Comparison of ENCODE assay signal across 22 cellular contexts in genomic region chr5:149685494-149685893, GRCh38. TPM values are rescaled to one million over a fixed set of nuclear protein-coding genes. Genes with fewer than 3 reads are reported as not detected.
A peak's percentile ranks its signal among the peaks of the same experiment; 100 is the strongest.
DNase-seq lines count a peak whose midpoint lies in the region; ATAC-seq, FAIRE-seq and TF ChIP-seq lines count a peak whose summit lies in the region.
"Had no signal": no experiment of that assay in that cellular context is flagged by ENCODE, and none has a peak within 500 bp of the region (broad histone marks: within the 10 kb centered on the region; RNA-seq: fewer than 3 reads in every experiment).

No MANE protein-coding gene starts in this region.

- no TSS peak for BruUV-seq in K562 (replicated peaks; lab: Mats Ljungman, UMichigan)

- DNase-seq in heart left ventricle = no peak
- no peak for DNase-seq in left ventricle myocardium superior
- DNase-seq in A549 (ENCODE audit: low read depth in 1 of 2, low spot score in 1 of 2) = no peak
- no peak for DNase-seq in K562 (ENCODE audit: extremely low read depth in 1 of 4, low spot score in 3 of 4)
- DNase-seq in stomach = peak; percentile 51
- no peak for DNase-seq in effector CD4-positive, alpha-beta T cell
- no peak for DNase-seq in COLO668 (lab: John Stamatoyannopoulos, UW; ENCODE audit: unreplicated experiment)
- DNase-seq: 8988T; CD4-positive, CD25-positive, alpha-beta regulatory T cell; CD8-positive, alpha-beta T cell; DMS 273 treated with DMSO at 0.1 percent for 48 hours; DMS79; EL; GDM1; GM23248; H7; HCEC 1CT had no signal

- H2AFZ ChIP-seq in K562 (ENCODE audit: low read depth, low read length) = peak overlapping the region; percentile 43; the same call in 1 of the 2 replicates
- H2AFZ ChIP-seq: GM23248 had no signal

- TF ChIP-seq POLR2A in heart left ventricle (IDR thresholded peaks at IDR 0.05) (no peak), A549 (IDR thresholded peaks at IDR 0.05; ENCODE audit: low read length) (no peak), K562 (conservative IDR thresholded peaks at IDR 0.05) (no peak), stomach (IDR thresholded peaks at IDR 0.05) (no peak)

- H3K9me1 ChIP-seq in K562 (ENCODE audit: control insufficient read depth, insufficient read depth, low read length) = no peaks in the 10 kb centered on the region

- H3K4me2 ChIP-seq in A549 = no peak overlapping the region
- H3K4me2 ChIP-seq in K562 (ENCODE audit: insufficient read depth, low read length) = no peak overlapping the region

- H3K27me3 ChIP-seq in heart left ventricle (no peaks in the 10 kb centered on the region), K562 (ENCODE audit: control insufficient read depth in 2 of 2, insufficient read depth in 2 of 2, low read length in 2 of 2) (no peaks in the 10 kb centered on the region; a peak in 1 of 5 replicates), stomach (no peaks in the 10 kb centered on the region)

- H4K20me1 ChIP-seq in K562 (replicated peaks; ENCODE audit: control insufficient read depth, insufficient read depth, low read length) = no peaks in the 10 kb centered on the region

- H3K4me1 ChIP-seq in heart left ventricle = peaks cover 0 to 42% (median 20%) of the 10 kb centered on the region in 12 donors
- no peaks in the 10 kb centered on the region for H3K4me1 ChIP-seq in A549
- peaks cover 0 to 17% of the 10 kb centered on the region in 2 experiments; a peak in 2 of 5 replicates for H3K4me1 ChIP-seq in K562 (replicated peaks in 1 of 2; ENCODE audit: control insufficient read depth in 2 of 2, insufficient read depth in 2 of 2, low read length in 2 of 2)
- peaks cover 3 to 30% (median 8%) of the 10 kb centered on the region in 4 donors for H3K4me1 ChIP-seq in stomach

- TF ChIP-seq CTCF in heart left ventricle (IDR thresholded peaks at IDR 0.05) (no peak), A549 (IDR thresholded peaks at IDR 0.05) (no peak), K562 (IDR thresholded peaks at IDR 0.05 in 2 of 3, conservative IDR thresholded peaks at IDR 0.05 in 1 of 3; ENCODE audit: insufficient read depth in 2 of 3, low read depth in 1 of 3, low read length in 3 of 3) (no peak), stomach (IDR thresholded peaks at IDR 0.05) (no peak)

- H3K4me3 ChIP-seq in heart left ventricle = no peak overlapping the region
- no peak overlapping the region for H3K4me3 ChIP-seq in A549
- H3K4me3 ChIP-seq in K562 = no peak overlapping the region
- no peak overlapping the region for H3K4me3 ChIP-seq in stomach
- H3K4me3 ChIP-seq: GM12878, GM23248 had no signal

- POLR2A ChIA-PET in A549 (lab: Yijun Ruan, JAX) (no interaction called here), K562 (lab: Yijun Ruan, JAX) (interaction anchor here (0.7 to 1.5 kb wide), 3 partner anchors 8 to 17 kb away, joined by 3 to 7 read pairs (median 4); no protein-coding TSS in a partner anchor)

- H3K27ac ChIP-seq in heart left ventricle (peak overlapping the region in 7 of 12 donors; percentile 2 to 59 (median 42)), A549 (no peak overlapping the region), K562 (ENCODE audit: extremely low read depth, low read depth, low read length) (no peak overlapping the region), stomach (peak overlapping the region in 2 of 5 donors; percentile 52 to 66)
- H3K27ac ChIP-seq: C4-2B, GM23248 had no signal

- no peak for TF ChIP-seq EP300 in A549 (IDR thresholded peaks at IDR 0.05)
- TF ChIP-seq EP300 in K562 (IDR thresholded peaks at IDR 0.05; ENCODE audit: low read length) = no peak
- TF ChIP-seq EP300 in stomach (IDR thresholded peaks at IDR 0.05) = no peak

- FAIRE-seq in A549 (lab: Jason Lieb, UNC) = no peak
- no peak for FAIRE-seq in K562 (lab: Jason Lieb, UNC)
- FAIRE-seq: D721Med, GM12878, GM19239, H1 had no signal

- ATAC-seq in heart left ventricle (no peak), left ventricle myocardium superior (no peak), A549 (no peak), K562 (no peak)
- ATAC-seq: CD8-positive, alpha-beta T cell; GM12878 had no signal

- no peak overlapping the region for H3K9ac ChIP-seq in K562 (ENCODE audit: insufficient read depth in 1 of 2, low read depth in 2 of 2, low read length in 2 of 2)
- H3K9ac ChIP-seq: GM23248 had no signal

- in situ Hi-C loops in K562 (cut with MboI) = no loop called here

- TF ChIP-seq RAD21 in A549 (conservative IDR thresholded peaks at IDR 0.05 in 1 of 2, IDR thresholded peaks at IDR 0.05 in 1 of 2) (no peak), K562 (CRISPR knock-in tag; conservative IDR thresholded peaks at IDR 0.05 in 1 of 2, IDR thresholded peaks at IDR 0.05 in 1 of 2) (no peak)

- H3K9me3 ChIP-seq in heart left ventricle (no peaks in the 10 kb centered on the region), A549 (no peaks in the 10 kb centered on the region), K562 (replicated peaks; ENCODE audit: control insufficient read depth, insufficient read depth, low read depth, low read length) (no peaks in the 10 kb centered on the region), stomach (no peaks in the 10 kb centered on the region)

- H3K36me3 ChIP-seq in heart left ventricle = no peaks in the 10 kb centered on the region
- H3K36me3 ChIP-seq in K562 (ENCODE audit: control insufficient read depth, insufficient read depth, low read length) = no peaks in the 10 kb centered on the region
- no peaks in the 10 kb centered on the region for H3K36me3 ChIP-seq in stomach

- no peaks in the 10 kb centered on the region for H3K79me2 ChIP-seq in K562 (ENCODE audit: control insufficient read depth, insufficient read depth, low read length)

- intact Hi-C loops in heart left ventricle (cut with DNase I) (no loop called here), left ventricle myocardium superior (cut with micrococcal nuclease) (no loop called here), K562 (cut with micrococcal nuclease) (no loop called here), stomach (cut with DNase I; ENCODE audit: low total_unique reads) (no loop called here)

- CTCF ChIA-PET in A549 (lab: Yijun Ruan, JAX) = interaction anchor here (0.7 to 4.9 kb wide), 4 partner anchors 9 to 167 kb away, joined by 3 to 27 read pairs (median 5); no protein-coding TSS in a partner anchor
- CTCF ChIA-PET in K562 (lab: Yijun Ruan, JAX; ENCODE audit: low intra/inter-chr PET ratio) = no interaction called here

TF ChIP-seq in A549, 52 proteins besides CTCF, POLR2A, EP300 and RAD21:
- TF ChIP-seq MAFK (IDR thresholded peaks at IDR 0.05; ENCODE audit: partially characterized antibody) (peak; percentile 32), ELK1 (IDR thresholded peaks at IDR 0.05; ENCODE audit: low read depth, low read length) (no peak)
TF ChIP-seq in A549: peak in this region for 1.

TF ChIP-seq in K562, 482 proteins besides CTCF, POLR2A, EP300 and RAD21 (continues in another document):
- TF ChIP-seq DPF2 (IDR thresholded peaks at IDR 0.05) = peak; percentile 39; the same call in 1 of the 2 replicates
- TF ChIP-seq C11orf30 (IDR thresholded peaks at IDR 0.05; ENCODE audit: low read depth) = peak; percentile 72
- no peak for TF ChIP-seq CCAR2 (IDR thresholded peaks at IDR 0.05; ENCODE audit: low read depth, low read length)
- TF ChIP-seq TRIM24 (IDR thresholded peaks at IDR 0.05) = no peak
- peak; percentile 24; the same call in 1 of the 2 replicates for TF ChIP-seq SMARCA4 (IDR thresholded peaks at IDR 0.05)
- peak; percentile 72 for TF ChIP-seq MAFG (tag; conservative IDR thresholded peaks at IDR 0.05)
- peak; percentile 47 for TF ChIP-seq CBFA2T3 (IDR thresholded peaks at IDR 0.05)
- TF ChIP-seq ZNF133 (CRISPR knock-in tag; IDR thresholded peaks at IDR 0.05) = no peak
- TF ChIP-seq ZNF79 (CRISPR knock-in tag; IDR thresholded peaks at IDR 0.05; ENCODE audit: low read depth) = no peak
- peak; percentile 26; the same call in 1 of the 2 replicates for TF ChIP-seq TCF3 (CRISPR knock-in tag; IDR thresholded peaks at IDR 0.05)
- TF ChIP-seq JUND (IDR thresholded peaks at IDR 0.05; ENCODE audit: borderline replicate concordance, low read depth, low read length) = peak; percentile 19; the same call in 1 of the 2 replicates
- TF ChIP-seq JUND (tag; IDR thresholded peaks at IDR 0.05; ENCODE audit: borderline replicate concordance, low read depth, low read length) = no peak
- peak; percentile 34; the same call in 1 of the 2 replicates for TF ChIP-seq MAFK (IDR thresholded peaks at IDR 0.05; ENCODE audit: low read length)
- peak; percentile 45 for TF ChIP-seq ARID1B (IDR thresholded peaks at IDR 0.05)
- peak; percentile 79 for TF ChIP-seq ZNF316 (IDR thresholded peaks at IDR 0.05)

RNA-seq across cellular contexts. Expression of gene PPARGC1B, which starts 44.6 kb away (rescaled TPM):
- total RNA-seq in heart left ventricle = 10 to 100 TPM; 17.8 to 34.3 (median 24.4) TPM
- 10 to 100 TPM in 1 of 2 donors, 1 to 10 TPM in 1; 5.0 to 12.8 TPM for polyA plus RNA-seq in heart left ventricle
- 35.1 TPM for total RNA-seq in left ventricle myocardium superior
- polyA plus RNA-seq in A549 (2011; rRNA removed) = 1.0 and 1.1 TPM in 2 replicates
- polyA plus RNA-seq in A549 (2012; cell fraction: cytosol; rRNA removed) = 1.3 and 1.6 TPM in 2 replicates
- 3.8 and 4.1 TPM in 2 replicates for polyA plus RNA-seq in A549 (2012; cell fraction: nucleus; rRNA removed)
- 1.5 to 1.7 TPM (median 1.7 TPM) in 3 replicates for polyA plus RNA-seq in A549 (2017; fragmentation: RNase III; extraction: RNeasy Plus Mini Kit Qiagen cat#74134 plus additional on column Dnase treatment)
- 2.4 and 4.5 TPM in 2 replicates for polyA minus RNA-seq in A549 (2011; rRNA and poly(A)+ RNA removed)
- total RNA-seq in K562 (2011; cell fraction: chromatin; rRNA removed; ENCODE audit: low replicate concordance) = 34.1 and 39.8 TPM in 2 replicates
- total RNA-seq in K562 (2011; cell fraction: nucleolus; rRNA removed) = 20.5 and 21.1 TPM in 2 replicates
- total RNA-seq in K562 (2011; cell fraction: nucleoplasm; rRNA removed) = 24.4 and 30.4 TPM in 2 replicates
- 8.6 and 10.9 TPM in 2 replicates for total RNA-seq in K562 (2014; rRNA removed)
- 7.1 TPM in 2 replicates for total RNA-seq in K562 (2014; rRNA removed; fragmentation: Illumina TruSeq; extraction: Trizol)
- total RNA-seq in K562 (2015; rRNA removed; fragmentation: Illumina TruSeq; extraction: Trizol) = 7.3 and 8.1 TPM in 2 replicates
- total RNA-seq in K562 (2021) = 23.3 and 29.0 TPM in 2 replicates
- polyA plus RNA-seq in K562 (2011; rRNA removed) = 2.8 and 3.0 TPM in 2 replicates
- 2.2 and 2.6 TPM in 2 replicates for polyA plus RNA-seq in K562 (2011; cell fraction: cytosol; rRNA removed)
- polyA plus RNA-seq in K562 (2011; cell fraction: nucleus; rRNA removed) = 13.0 and 17.4 TPM in 2 replicates
- polyA plus RNA-seq in K562 (2012) = 6.4 and 8.1 TPM in 2 replicates
- 11.6 and 11.7 TPM in 2 replicates for polyA plus RNA-seq in K562 (2014; fragmentation: Illumina TruSeq; extraction: Trizol)
- 1 to 10 TPM; 2.5 to 6.3 TPM for polyA plus RNA-seq in K562 (2014; fragmentation: Nextera tagmentation; extraction: Ambion mirVana)
- polyA plus RNA-seq in K562 (2014; rRNA removed) = 8.7 and 8.8 TPM in 2 replicates
- 7.3 and 7.7 TPM in 2 replicates for polyA minus RNA-seq in K562 (2011; rRNA and poly(A)+ RNA removed)
- 8.8 and 11.6 TPM in 2 replicates for polyA minus RNA-seq in K562 (2011; cell fraction: cytosol; rRNA and poly(A)+ RNA removed)
- 9.4 and 10.8 TPM in 2 replicates for polyA minus RNA-seq in K562 (2011; cell fraction: nucleus; rRNA and poly(A)+ RNA removed)
- total RNA-seq in stomach = 10 to 100 TPM in 3 of 5 donors, 1 to 10 TPM in 2; 4.1 to 59.7 (median 17.1) TPM
- polyA plus RNA-seq in stomach = 1 to 10 TPM; 1.2 to 2.4 (median 1.7) TPM

Comparison
In these comparisons a context has a peak if more than half of its experiments do, and no peak if none do; other contexts are left out.
1. H3K27ac ChIP-seq: peak in heart left ventricle (7 of 12); none in A549 (0 of 2) and K562 (single experiment).